ENCODE assay signal across 9 cellular contexts in the genomic region with DNA sequence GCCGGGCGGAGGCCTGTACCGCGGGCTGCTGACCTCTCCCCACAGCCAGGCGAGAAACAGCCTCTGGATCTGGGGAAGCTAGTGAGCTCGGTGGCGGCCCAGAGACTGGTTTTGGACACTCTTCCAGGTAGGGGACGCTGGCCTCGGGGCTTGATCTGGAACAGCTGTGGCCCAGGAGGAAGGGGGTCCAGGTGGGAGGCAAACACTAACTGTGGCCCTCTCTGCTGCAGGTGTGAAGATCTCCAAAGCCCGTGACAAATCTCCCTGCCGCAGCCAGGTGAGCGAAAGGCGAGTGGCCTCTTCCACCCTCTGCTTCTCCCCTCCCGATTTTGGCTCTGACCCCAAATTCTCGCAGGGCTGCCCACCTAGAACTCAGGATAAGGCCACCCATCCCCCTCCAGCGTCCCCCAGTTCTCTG. TPM values are rescaled to one million over a fixed set of nuclear protein-coding genes. Genes with fewer than 3 reads are reported as not detected.
DNase-seq lines count a peak whose midpoint lies in the region; TF ChIP-seq lines count a peak whose summit lies in the region.
"Had no signal": no experiment of that assay in that cellular context is flagged by ENCODE, and none has a peak within 500 bp of the region (broad histone marks: within the 10 kb centered on the region; RNA-seq: fewer than 3 reads in every experiment).

No MANE protein-coding gene starts in this region.

- H3K36me3 Mint-ChIP-seq in activated naive CD4-positive, alpha-beta T cell treated with anti-CD3 and anti-CD28 coated beads, Interleukin-2, amount 50 U/mL, for 24 hours = peaks cover 9% of the 10 kb centered on the region

- no peaks in the 10 kb centered on the region for H3K27me3 Mint-ChIP-seq in activated naive CD4-positive, alpha-beta T cell treated with anti-CD3 and anti-CD28 coated beads, Interleukin-2, amount 50 U/mL, for 24 hours

- no peaks in the 10 kb centered on the region for H3K9me3 Mint-ChIP-seq in activated naive CD4-positive, alpha-beta T cell treated with anti-CD3 and anti-CD28 coated beads, Interleukin-2, amount 50 U/mL, for 24 hours

- peak overlapping the region; percentile 68 for H3K27ac Mint-ChIP-seq in activated naive CD4-positive, alpha-beta T cell treated with anti-CD3 and anti-CD28 coated beads, Interleukin-2, amount 50 U/mL, for 24 hours

- no peaks in the 10 kb centered on the region for H3K36me3 ChIP-seq in liver (ENCODE audit: control insufficient read depth in 4 of 4, insufficient read depth in 3 of 4, low read depth in 1 of 4, low read length in 3 of 4)
- H3K36me3 ChIP-seq in tibial nerve = no peaks in the 10 kb centered on the region

- H3K9me3 ChIP-seq in liver (ENCODE audit: control insufficient read depth in 4 of 4, low read length in 3 of 4) = no peaks in the 10 kb centered on the region
- H3K9me3 ChIP-seq in tibial nerve = no peaks in the 10 kb centered on the region

- peaks cover 71% of the 10 kb centered on the region for H3K4me1 Mint-ChIP-seq in activated naive CD4-positive, alpha-beta T cell treated with anti-CD3 and anti-CD28 coated beads, Interleukin-2, amount 50 U/mL, for 24 hours

- H3K4me1 ChIP-seq in liver (ENCODE audit: control insufficient read depth in 4 of 4, insufficient read depth in 4 of 4, low read length in 3 of 4) (peaks cover 32 to 80% (median 62%) of the 10 kb centered on the region in 4 donors), tibial nerve (peaks cover 0 to 38% (median 13%) of the 10 kb centered on the region in 4 donors)

- TF ChIP-seq EP300 in tibial nerve (IDR thresholded peaks at IDR 0.05) = no peak

- H3K27me3 ChIP-seq in liver (ENCODE audit: control insufficient read depth in 4 of 4, insufficient read depth in 4 of 4, low read length in 3 of 4) (no peaks in the 10 kb centered on the region), tibial nerve (peaks cover 0 to 6% of the 10 kb centered on the region in 2 donors)

- peak overlapping the region; percentile 39 for H3K4me3 Mint-ChIP-seq in activated naive CD4-positive, alpha-beta T cell treated with anti-CD3 and anti-CD28 coated beads, Interleukin-2, amount 50 U/mL, for 24 hours

- TF ChIP-seq RAD21 in liver (IDR thresholded peaks at IDR 0.05) = no peak

- H3K4me3 ChIP-seq in astrocyte of the spinal cord (ENCODE audit: low read depth, low read length) (peak overlapping the region; percentile 48), liver (ENCODE audit: low read depth in 1 of 3, low read length in 3 of 3) (peak overlapping the region; percentile 51 to 82 (median 59)), tibial nerve (peak overlapping the region in 3 of 4 donors; percentile 8 to 48 (median 33))

- peak overlapping the region; percentile 23 to 77 for H3K9ac ChIP-seq in liver (ENCODE audit: low read depth in 1 of 2, low read length in 2 of 2)

- in situ Hi-C loops in astrocyte of the spinal cord (cut with HindIII; ENCODE audit: low sequenced_read_pairs) = no loop called here

- DNase-seq in activated naive CD4-positive, alpha-beta T cell treated with Interleukin-2 at 50 U/mL for 16 hours = no peak
- DNase-seq in astrocyte of the spinal cord (ENCODE audit: low read depth, low spot score) (no peak), tibial nerve (ENCODE audit: low spot score in 2 of 2) (no peak), NCI-H345 treated with DMSO at 0.1 percent for 48 hours (lab: John Stamatoyannopoulos, UW; ENCODE audit: unreplicated experiment) (no peak), NCI-H774 (lab: John Stamatoyannopoulos, UW) (no peak)
- DNase-seq in stimulated activated CD4-positive, alpha-beta T cell treated with anti-CD3 and anti-CD28 coated beads, Interleukin-4, amount 100 ng/mL, for 4 hours = no peak

- TF ChIP-seq CTCF in astrocyte of the spinal cord (IDR thresholded peaks at IDR 0.05; ENCODE audit: low read depth, low read length) (no peak), liver (IDR thresholded peaks at IDR 0.05; ENCODE audit: low read depth, low read length, missing input control) (no peak), tibial nerve (IDR thresholded peaks at IDR 0.05) (no peak)

- 25% methylated on average over 16 of the region's 16 CpGs for WGBS in liver
- WGBS in tibial nerve, 2 donors = 37 to 45% methylated on average over 14 to 16 of the region's 16 CpGs

- H3K27ac ChIP-seq in liver (ENCODE audit: low read depth in 1 of 2, low read length in 2 of 2) (peak overlapping the region; percentile 69 to 76), tibial nerve (peak overlapping the region in 2 of 4 donors; percentile 50 to 71)

- no peak for TF ChIP-seq POLR2A in tibial nerve (IDR thresholded peaks at IDR 0.05)

TF ChIP-seq in liver, 16 proteins besides CTCF, POLR2A, EP300 and RAD21:
- TF ChIP-seq FOXA2 (IDR thresholded peaks at IDR 0.05) (no peak), HNF4A (conservative IDR thresholded peaks at IDR 0.05) (no peak), SP1 (IDR thresholded peaks at IDR 0.05) (no peak), YY1 (IDR thresholded peaks at IDR 0.05) (no peak), FOXA1 (IDR thresholded peaks at IDR 0.05) (no peak), TAF1 (conservative IDR thresholded peaks at IDR 0.05) (no peak)
- TF ChIP-seq, protein P1, sequence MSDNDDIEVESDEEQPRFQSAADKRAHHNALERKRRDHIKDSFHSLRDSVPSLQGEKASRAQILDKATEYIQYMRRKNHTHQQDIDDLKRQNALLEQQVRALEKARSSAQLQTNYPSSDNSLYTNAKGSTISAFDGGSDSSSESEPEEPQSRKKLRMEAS (IDR thresholded peaks at IDR 0.05) = no peak
- TF ChIP-seq, protein P2, sequence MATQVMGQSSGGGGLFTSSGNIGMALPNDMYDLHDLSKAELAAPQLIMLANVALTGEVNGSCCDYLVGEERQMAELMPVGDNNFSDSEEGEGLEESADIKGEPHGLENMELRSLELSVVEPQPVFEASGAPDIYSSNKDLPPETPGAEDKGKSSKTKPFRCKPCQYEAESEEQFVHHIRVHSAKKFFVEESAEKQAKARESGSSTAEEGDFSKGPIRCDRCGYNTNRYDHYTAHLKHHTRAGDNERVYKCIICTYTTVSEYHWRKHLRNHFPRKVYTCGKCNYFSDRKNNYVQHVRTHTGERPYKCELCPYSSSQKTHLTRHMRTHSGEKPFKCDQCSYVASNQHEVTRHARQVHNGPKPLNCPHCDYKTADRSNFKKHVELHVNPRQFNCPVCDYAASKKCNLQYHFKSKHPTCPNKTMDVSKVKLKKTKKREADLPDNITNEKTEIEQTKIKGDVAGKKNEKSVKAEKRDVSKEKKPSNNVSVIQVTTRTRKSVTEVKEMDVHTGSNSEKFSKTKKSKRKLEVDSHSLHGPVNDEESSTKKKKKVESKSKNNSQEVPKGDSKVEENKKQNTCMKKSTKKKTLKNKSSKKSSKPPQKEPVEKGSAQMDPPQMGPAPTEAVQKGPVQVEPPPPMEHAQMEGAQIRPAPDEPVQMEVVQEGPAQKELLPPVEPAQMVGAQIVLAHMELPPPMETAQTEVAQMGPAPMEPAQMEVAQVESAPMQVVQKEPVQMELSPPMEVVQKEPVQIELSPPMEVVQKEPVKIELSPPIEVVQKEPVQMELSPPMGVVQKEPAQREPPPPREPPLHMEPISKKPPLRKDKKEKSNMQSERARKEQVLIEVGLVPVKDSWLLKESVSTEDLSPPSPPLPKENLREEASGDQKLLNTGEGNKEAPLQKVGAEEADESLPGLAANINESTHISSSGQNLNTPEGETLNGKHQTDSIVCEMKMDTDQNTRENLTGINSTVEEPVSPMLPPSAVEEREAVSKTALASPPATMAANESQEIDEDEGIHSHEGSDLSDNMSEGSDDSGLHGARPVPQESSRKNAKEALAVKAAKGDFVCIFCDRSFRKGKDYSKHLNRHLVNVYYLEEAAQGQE (IDR thresholded peaks at IDR 0.05) = no peak

RNA-seq across cellular contexts. Expression of a gene that starts 13.1 kb away (rescaled TPM):
- total RNA-seq in liver (1 to 10 TPM in 1 of 2 donors, under 1 TPM in 1; 0.23 to 1.0 TPM), tibial nerve (not detected)
- under 1 TPM; 0.33 to 0.60 TPM for polyA plus RNA-seq in liver
- total RNA-seq: myocyte had no signal

RNA-seq across cellular contexts. Expression of a gene that starts 13.4 kb away (rescaled TPM):
- total RNA-seq in liver (10 to 100 TPM; 10.2 to 53.8 TPM), tibial nerve (10 to 100 TPM; 10.2 to 29.6 (median 16.4) TPM)
- 10 to 100 TPM; 30.7 to 35.8 TPM for polyA plus RNA-seq in liver

RNA-seq across cellular contexts. Expression of a gene that starts 19.7 kb away (rescaled TPM):
- total RNA-seq in liver (100 to 1,000 TPM; 279 to 478 TPM), tibial nerve (100 to 1,000 TPM; 144 to 179 (median 154) TPM)
- polyA plus RNA-seq in liver = 100 to 1,000 TPM; 243 to 449 TPM

RNA-seq across cellular contexts. Expression of a gene that starts 29.3 kb away (rescaled TPM):
- total RNA-seq in liver (not detected), tibial nerve (not detected)
- polyA plus RNA-seq in liver = not detected
- total RNA-seq: myocyte had no signal

RNA-seq across cellular contexts. Expression of a gene that starts 38.2 kb away (rescaled TPM):
- total RNA-seq in liver = 100 to 1,000 TPM in 1 of 2 donors, 10 to 100 TPM in 1; 27.7 to 256 TPM
- polyA plus RNA-seq in liver = 100 to 1,000 TPM; 294 to 328 TPM
- 1 to 10 TPM in 1 of 4 donors, under 1 TPM in 1, not detected in 2; 0.59 to 4.5 TPM for total RNA-seq in tibial nerve
